Comparison of ENCODE assay signal across 32 cellular contexts in the genomic region with DNA sequence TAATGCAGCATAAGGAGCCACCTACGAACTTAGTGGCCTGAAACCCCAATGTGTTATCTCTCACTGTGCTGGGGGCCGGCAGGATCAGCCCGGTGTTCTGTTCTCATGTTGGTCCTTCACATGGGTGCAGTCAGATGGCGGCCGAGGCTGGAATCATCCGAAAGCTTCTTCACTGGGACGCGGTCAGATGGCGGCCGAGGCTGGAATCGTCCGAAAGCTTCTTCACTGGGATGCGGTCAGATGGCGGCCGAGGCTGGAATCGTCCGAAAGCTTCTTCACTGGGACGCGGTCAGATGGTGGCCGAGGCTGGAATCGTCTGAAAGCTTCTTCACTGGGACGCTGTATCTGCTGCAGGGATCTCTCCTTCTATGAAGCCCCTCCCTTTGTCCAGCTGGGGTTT. TPM values are rescaled to one million over a fixed set of nuclear protein-coding genes. Genes with fewer than 3 reads are reported as not detected.
"Had no signal": no experiment of that assay in that cellular context is flagged by ENCODE, and none has a peak within 500 bp of the region (broad histone marks: within the 10 kb centered on the region; RNA-seq: fewer than 3 reads in every experiment).

No MANE protein-coding gene starts in this region.

- H3K4me1 Mint-ChIP-seq: activated T-helper 17 cell treated with anti-CD3 and anti-CD28 coated beads, Interleukin-2, amount 50 U/mL, for 72 hours; brain had no signal

- H3K9me3 ChIP-seq: SK-N-SH had no signal

- H3K4me3 Mint-ChIP-seq: activated B cell treated with CpG ODN at 0.5 μM for 24 hours; activated CD4-positive, alpha-beta memory T cell treated with anti-CD3 and anti-CD28 coated beads for 36 hours; activated naive CD4-positive, alpha-beta T cell treated with anti-CD3 and anti-CD28 coated beads, Interleukin-2, amount 10 ng/mL, durations not matched to agents 7 days and 5 days; activated naive CD8-positive, alpha-beta T cell; activated naive CD8-positive, alpha-beta T cell treated with anti-CD3 and anti-CD28 coated beads, Interleukin-2, amount 50 U/mL, for 24 hours; activated T-cell treated with anti-CD3 and anti-CD28 coated beads, Interleukin-2, amount 50 U/mL, for 72 hours; activated T-helper 17 cell treated with anti-CD3 and anti-CD28 coated beads, Interleukin-2, amount 50 U/mL, for 72 hours; brain; T-helper 1 cell treated with Interleukin-12 subunit alpha and Interleukin-12 subunit beta and Interleukin-4 antibody, amounts not matched to agents 30 μg/mL and 1 μg/mL, for 36 hours had no signal

- DNase-seq: activated B cell treated with CpG ODN at 0.5 μM for 24 hours; activated CD4-positive, alpha-beta memory T cell treated with anti-CD3 and anti-CD28 coated beads for 36 hours; activated CD4-positive, alpha-beta T cell treated with anti-CD3 and anti-CD28 coated beads for 4 hours; activated CD4-positive, alpha-beta T cell treated with anti-CD3 and anti-CD28 coated beads, Interleukin-2, amount 50 U/mL, for 1 hour; activated CD4-positive, CD25-positive, alpha-beta regulatory T cell treated with anti-CD3 and anti-CD28 coated beads, Interleukin-2, amount 50 U/mL, for 72 hours; activated naive CD4-positive, alpha-beta T cell treated with anti-CD3 and anti-CD28 coated beads, Interleukin-2, amount 10 ng/mL, durations not matched to agents 7 days and 5 days; activated naive CD8-positive, alpha-beta T cell treated with anti-CD3 and anti-CD28 coated beads, Interleukin-2, amount 50 U/mL, for 24 hours; activated T-cell treated with anti-CD3 and anti-CD28 coated beads, Interleukin-2, amount 50 U/mL, for 1 hour; activated T-cell treated with anti-CD3 and anti-CD28 coated beads, Interleukin-2, amount 50 U/mL, for 72 hours; anterior cingulate cortex; caudate nucleus; Kasumi-1; KG1; MG63; NCI-H1048; NCI-H1105 treated with DMSO at 0.1 percent for 48 hours; NCI-H1436; NCI-H1694; NCI-H1930; NCI-H2081 treated with DMSO at 0.1 percent for 48 hours; NCI-H345; NCI-H524 treated with DMSO at 0.1 percent for 48 hours; SHP77 treated with DMSO at 0.1 percent for 48 hours; SK-N-SH had no signal

- H3K4me3 ChIP-seq: MG63, SJSA1 had no signal

- ATAC-seq: activated naive CD8-positive, alpha-beta T cell treated with anti-CD3 and anti-CD28 coated beads, Interleukin-2, amount 50 U/mL, for 24 hours; activated T-cell treated with anti-CD3 and anti-CD28 coated beads, Interleukin-2, amount 50 U/mL, for 72 hours; activated T-helper 17 cell treated with anti-CD3 and anti-CD28 coated beads, Interleukin-2, amount 50 U/mL, for 72 hours; Panc1 had no signal

- H3K27ac ChIP-seq: SJSA1, VCaP had no signal

- H3K36me3 Mint-ChIP-seq: activated CD4-positive, alpha-beta memory T cell treated with anti-CD3 and anti-CD28 coated beads for 36 hours; activated naive CD4-positive, alpha-beta T cell treated with anti-CD3 and anti-CD28 coated beads, Interleukin-2, amount 10 ng/mL, durations not matched to agents 7 days and 5 days; activated naive CD8-positive, alpha-beta T cell; brain had no signal

- H3K4me2 ChIP-seq: SK-N-SH had no signal

- H3K27me3 ChIP-seq: SJSA1 had no signal

- H3K27ac Mint-ChIP-seq: activated B cell treated with CpG ODN at 0.5 μM for 24 hours; activated CD4-positive, alpha-beta memory T cell treated with anti-CD3 and anti-CD28 coated beads for 36 hours; activated naive CD4-positive, alpha-beta T cell treated with anti-CD3 and anti-CD28 coated beads, Interleukin-2, amount 10 ng/mL, durations not matched to agents 7 days and 5 days; activated naive CD8-positive, alpha-beta T cell; activated naive CD8-positive, alpha-beta T cell treated with anti-CD3 and anti-CD28 coated beads, Interleukin-2, amount 50 U/mL, for 24 hours; activated T-cell treated with anti-CD3 and anti-CD28 coated beads, Interleukin-2, amount 50 U/mL, for 72 hours; activated T-helper 17 cell treated with anti-CD3 and anti-CD28 coated beads, Interleukin-2, amount 50 U/mL, for 72 hours; brain; T-helper 1 cell treated with Interleukin-12 subunit alpha and Interleukin-12 subunit beta and Interleukin-4 antibody, amounts not matched to agents 30 μg/mL and 1 μg/mL, for 36 hours had no signal

- H3K36me3 ChIP-seq: MG63, SJSA1 had no signal

- H3K27me3 Mint-ChIP-seq: activated naive CD8-positive, alpha-beta T cell; activated T-helper 17 cell treated with anti-CD3 and anti-CD28 coated beads, Interleukin-2, amount 50 U/mL, for 72 hours had no signal

- H3K9me3 Mint-ChIP-seq: activated B cell treated with CpG ODN at 0.5 μM for 24 hours; activated CD4-positive, alpha-beta memory T cell treated with anti-CD3 and anti-CD28 coated beads for 36 hours; activated naive CD4-positive, alpha-beta T cell treated with anti-CD3 and anti-CD28 coated beads, Interleukin-2, amount 10 ng/mL, durations not matched to agents 7 days and 5 days; activated naive CD8-positive, alpha-beta T cell treated with anti-CD3 and anti-CD28 coated beads, Interleukin-2, amount 50 U/mL, for 24 hours; activated T-cell treated with anti-CD3 and anti-CD28 coated beads, Interleukin-2, amount 50 U/mL, for 72 hours; activated T-helper 17 cell treated with anti-CD3 and anti-CD28 coated beads, Interleukin-2, amount 50 U/mL, for 72 hours; T-helper 1 cell treated with Interleukin-12 subunit alpha and Interleukin-12 subunit beta and Interleukin-4 antibody, amounts not matched to agents 30 μg/mL and 1 μg/mL, for 36 hours had no signal

RNA-seq across cellular contexts. Expression of gene PCBP3, which starts 12.6 kb away (rescaled TPM):
- total RNA-seq: activated B cell treated with CpG ODN at 0.5 μM for 24 hours, bronchial epithelial cell had no signal
